23 cellular contexts compared by ENCODE assay signal in genomic region chr7:157514306-157514705, GRCh38.
"Had no signal": no experiment of that assay in that cellular context is flagged by ENCODE, and none has a peak within 500 bp of the region (broad histone marks: within the 10 kb centered on the region; RNA-seq: fewer than 3 reads in every experiment).

No MANE protein-coding gene starts in this region.

- H3K36me3 Mint-ChIP-seq: activated naive CD8-positive, alpha-beta T cell treated with anti-CD3 and anti-CD28 coated beads, Interleukin-2, amount 10 ng/mL, durations not matched to agents 7 days and 5 days had no signal

- ATAC-seq: gastrocnemius medialis; left ventricle myocardium superior; right lobe of liver; stimulated activated effector memory CD8-positive, alpha-beta T cell treated with anti-CD3 and anti-CD28 coated beads, Interleukin-12 subunit alpha, Interleukin-12 subunit beta, amount 100 ng/mL, for 72 hours had no signal

- H3K4me3 ChIP-seq: esophagus squamous epithelium, gastrocnemius medialis, right lobe of liver, skin epidermis, transverse colon, uterus had no signal

- H3K4me1 Mint-ChIP-seq: activated naive CD8-positive, alpha-beta T cell treated with anti-CD3 and anti-CD28 coated beads, Interleukin-2, amount 10 ng/mL, durations not matched to agents 7 days and 5 days; endodermal cell; nephron; stimulated activated effector memory CD8-positive, alpha-beta T cell treated with anti-CD3 and anti-CD28 coated beads, Interleukin-12 subunit alpha, Interleukin-12 subunit beta, amount 100 ng/mL, for 72 hours had no signal

- H3K27me3 ChIP-seq: right lobe of liver, transverse colon, uterus had no signal

- H3K4me3 Mint-ChIP-seq: activated naive CD8-positive, alpha-beta T cell treated with anti-CD3 and anti-CD28 coated beads, Interleukin-2, amount 10 ng/mL, durations not matched to agents 7 days and 5 days; activated T-helper 1 cell treated with anti-CD3 and anti-CD28 coated beads, Interleukin-12 subunit alpha, Interleukin-12 subunit beta, Interleukin-2, Interleukin-4 antibody, amounts not matched to agents 30 ng/mL and 10 ng/mL and 1 ng/mL, durations not matched to agents 14 hours and 24 hours and 36 hours; endodermal cell; nephron; stimulated activated effector memory CD8-positive, alpha-beta T cell treated with anti-CD3 and anti-CD28 coated beads, Interleukin-12 subunit alpha, Interleukin-12 subunit beta, amount 100 ng/mL, for 72 hours; T-helper 2 cell treated with Interferon-gamma antibody and Interleukin-4, amounts not matched to agents 5 μg/mL and 100 μg/mL, for 36 hours had no signal

- H3K4me1 ChIP-seq: esophagus squamous epithelium, gastrocnemius medialis, right lobe of liver, transverse colon, uterus had no signal

- H3K27ac Mint-ChIP-seq: activated naive CD8-positive, alpha-beta T cell treated with anti-CD3 and anti-CD28 coated beads, Interleukin-2, amount 10 ng/mL, durations not matched to agents 7 days and 5 days; activated T-helper 1 cell treated with anti-CD3 and anti-CD28 coated beads, Interleukin-12 subunit alpha, Interleukin-12 subunit beta, Interleukin-2, Interleukin-4 antibody, amounts not matched to agents 30 ng/mL and 10 ng/mL and 1 ng/mL, durations not matched to agents 14 hours and 24 hours and 36 hours; endodermal cell; nephron; stimulated activated effector memory CD8-positive, alpha-beta T cell treated with anti-CD3 and anti-CD28 coated beads, Interleukin-12 subunit alpha, Interleukin-12 subunit beta, amount 100 ng/mL, for 72 hours; T-helper 2 cell treated with Interferon-gamma antibody and Interleukin-4, amounts not matched to agents 5 μg/mL and 100 μg/mL, for 36 hours had no signal

- H3K27ac ChIP-seq: esophagus squamous epithelium, gastrocnemius medialis, right lobe of liver, skin epidermis, transverse colon, uterus, WERI-Rb-1 had no signal

- H3K36me3 ChIP-seq: esophagus squamous epithelium, gastrocnemius medialis, right lobe of liver, transverse colon, uterus, WERI-Rb-1 had no signal

- DNase-seq: activated CD4-positive, alpha-beta T cell treated with anti-CD3 and anti-CD28 coated beads for 1 hour; activated CD4-positive, alpha-beta T cell treated with anti-CD3 and anti-CD28 coated beads, Interleukin-2, amount 50 U/mL, for 1 hour; activated naive CD4-positive, alpha-beta T cell; activated naive CD8-positive, alpha-beta T cell treated with anti-CD3 and anti-CD28 coated beads, Interleukin-2, amount 10 ng/mL, durations not matched to agents 7 days and 5 days; activated T-cell treated with anti-CD3 and anti-CD28 coated beads for 4 hours; amniotic stem cell; cortex of kidney; esophagus squamous epithelium; gastrocnemius medialis; hippocampal formation; left ventricle myocardium superior; stimulated activated CD4-positive, alpha-beta T cell treated with anti-CD3 and anti-CD28 coated beads, Interleukin-1b, Interleukin-23, amount 100 ng/mL, for 48 hours; transverse colon; uterus; WERI-Rb-1 had no signal

- H3K9me3 ChIP-seq: esophagus squamous epithelium, gastrocnemius medialis, right lobe of liver, transverse colon, uterus had no signal

- H3K9me3 Mint-ChIP-seq: activated T-helper 1 cell treated with anti-CD3 and anti-CD28 coated beads, Interleukin-12 subunit alpha, Interleukin-12 subunit beta, Interleukin-2, Interleukin-4 antibody, amounts not matched to agents 30 ng/mL and 10 ng/mL and 1 ng/mL, durations not matched to agents 14 hours and 24 hours and 36 hours; endodermal cell; stimulated activated effector memory CD8-positive, alpha-beta T cell treated with anti-CD3 and anti-CD28 coated beads, Interleukin-12 subunit alpha, Interleukin-12 subunit beta, amount 100 ng/mL, for 72 hours; T-helper 2 cell treated with Interferon-gamma antibody and Interleukin-4, amounts not matched to agents 5 μg/mL and 100 μg/mL, for 36 hours had no signal

- FAIRE-seq: bronchial epithelial cell had no signal
